ENCODE assay signal across 19 cellular contexts in genomic region chr9:94648191-94648590, GRCh38. TPM values are rescaled to one million over a fixed set of nuclear protein-coding genes. Genes with fewer than 3 reads are reported as not detected.
DNase-seq lines count a peak whose midpoint lies in the region; ATAC-seq and TF ChIP-seq lines count a peak whose summit lies in the region.
"Had no signal": no experiment of that assay in that cellular context is flagged by ENCODE, and none has a peak within 500 bp of the region (broad histone marks: within the 10 kb centered on the region; RNA-seq: fewer than 3 reads in every experiment).

No MANE protein-coding gene starts in this region.

- no peak for TF ChIP-seq CTCF in PC-3 (conservative IDR thresholded peaks at IDR 0.05; ENCODE audit: low read depth, low read length)

- H2BK5ac ChIP-seq in neuronal stem cell (ENCODE audit: low read length): no peak overlapping the region

- intact Hi-C loops in PC-3 (cut with micrococcal nuclease): no loop called here

- no peak overlapping the region for H2BK120ac ChIP-seq in neuronal stem cell (ENCODE audit: low read depth, low read length)

- CTCF ChIA-PET in PC-3 (lab: Charles Lee): interaction anchor here (1.3 kb wide), 2 partner anchors 21 to 33 kb away, joined by 3 to 5 read pairs; no protein-coding TSS in a partner anchor

- H3K79me2 ChIP-seq in PC-3 (ENCODE audit: low read length): no peaks in the 10 kb centered on the region

- H3K14ac ChIP-seq in neuronal stem cell (ENCODE audit: low read length): peak overlapping the region; percentile 3

- POLR2A ChIA-PET in PC-3 (lab: Charles Lee; ENCODE audit: unreplicated experiment): no interaction called here

- H3K27ac ChIP-seq in PC-3 (ENCODE audit: low read length): peak overlapping the region; percentile 90
- peak overlapping the region; percentile 6 to 54 for H3K27ac ChIP-seq in esophagus (ENCODE audit: low read depth in 2 of 2, low read length in 1 of 2)
- H3K27ac ChIP-seq in neuronal stem cell (replicated peaks; ENCODE audit: low read length): no peak overlapping the region
- H3K27ac ChIP-seq: SJCRH30 had no signal

- no peaks in the 10 kb centered on the region for H3K9me3 ChIP-seq in PC-3 (ENCODE audit: low read length)
- H3K9me3 ChIP-seq in esophagus (ENCODE audit: control insufficient read depth in 2 of 2, insufficient read depth in 1 of 2, low read depth in 1 of 2, low read length in 1 of 2): no peaks in the 10 kb centered on the region
- no peaks in the 10 kb centered on the region for H3K9me3 ChIP-seq in neuronal stem cell (replicated peaks in 1 of 2; ENCODE audit: control insufficient read depth in 2 of 2, insufficient read depth in 1 of 2, low read depth in 1 of 2, low read length in 2 of 2)
- H3K9me3 ChIP-seq: A549, HAP-1, SJCRH30 had no signal

- no peaks in the 10 kb centered on the region for H3K27me3 ChIP-seq in PC-3 (ENCODE audit: low read length)
- no peaks in the 10 kb centered on the region for H3K27me3 ChIP-seq in esophagus (ENCODE audit: control insufficient read depth in 1 of 2, insufficient read depth in 2 of 2, low read length in 2 of 2)
- peaks cover 0 to 4% (median 0%) of the 10 kb centered on the region in 3 experiments for H3K27me3 ChIP-seq in neuronal stem cell (ENCODE audit: control insufficient read depth in 3 of 3, insufficient read depth in 3 of 3, low read depth in 1 of 3, low read length in 3 of 3)
- H3K27me3 ChIP-seq: SJCRH30 had no signal

- no peak overlapping the region for H4K8ac ChIP-seq in neuronal stem cell (ENCODE audit: low read depth, low read length)

- H3K4ac ChIP-seq in neuronal stem cell (ENCODE audit: low read length): no peak overlapping the region

- DNase-seq in Daoy (ENCODE audit: low read depth): peak; percentile 19
- DNase-seq in PC-3: peak; percentile 3
- DNase-seq in neuronal stem cell (ENCODE audit: low spot score): no peak
- no peak for DNase-seq in activated effector memory CD4-positive, alpha-beta T cell treated with Interleukin-2 at 50 U/mL for 16 hours
- no peak for DNase-seq in H4 (ENCODE audit: low spot score)
- DNase-seq in occipital lobe (lab: John Stamatoyannopoulos, UW): no peak
- DNase-seq: CD8-positive, alpha-beta memory T cell; NCI-H1105 treated with DMSO at 0.1 percent for 48 hours; NCI-H1694; NCI-H2081 treated with DMSO at 0.1 percent for 48 hours; NCI-H2227 treated with DMSO at 0.1 percent for 48 hours; NCI-H82; SJCRH30 had no signal

- H3K79me1 ChIP-seq in neuronal stem cell (ENCODE audit: low read depth, low read length): no peaks in the 10 kb centered on the region

- H2AFZ ChIP-seq in PC-3 (ENCODE audit: low read length) (0 out of 2 replicates have a peak overlapping the region, but pooled peaks have one; percentile 33), neuronal stem cell (ENCODE audit: low read length) (no peak overlapping the region)

- H3K4me1 ChIP-seq in PC-3 (ENCODE audit: insufficient read depth, low read length) (peaks cover 37% of the 10 kb centered on the region), esophagus (ENCODE audit: control insufficient read depth in 2 of 2, insufficient read depth in 2 of 2, low read length in 1 of 2) (peaks cover 0 to 8% of the 10 kb centered on the region in 2 donors), neuronal stem cell (ENCODE audit: control insufficient read depth in 2 of 2, insufficient read depth in 1 of 2, low read depth in 1 of 2, low read length in 2 of 2) (peaks cover 0 to 4% of the 10 kb centered on the region in 2 donors)
- H3K4me1 ChIP-seq: HAP-1, SJCRH30 had no signal

- H3F3A ChIP-seq in PC-3 (ENCODE audit: low read length, unreplicated experiment): peaks cover 6% of the 10 kb centered on the region

- BruUV-seq in PC-3 (replicated peaks; lab: Mats Ljungman, UMichigan): no TSS peak

- no peak overlapping the region for H2AK5ac ChIP-seq in neuronal stem cell (ENCODE audit: low read depth, low read length)

- H3K9me2 ChIP-seq in PC-3 (replicated peaks; ENCODE audit: low read length): no peaks in the 10 kb centered on the region

- H2BK12ac ChIP-seq in neuronal stem cell (ENCODE audit: low read length): no peak overlapping the region

- H3K4me3 ChIP-seq in PC-3 (ENCODE audit: low read length): peak overlapping the region; percentile 38; the same call in 1 of the 2 replicates
- no peak overlapping the region for H3K4me3 ChIP-seq in esophagus (ENCODE audit: low read depth in 1 of 2, low read length in 2 of 2)
- H3K4me3 ChIP-seq in neuronal stem cell (ENCODE audit: low read length in 2 of 2): no peak overlapping the region
- H3K4me3 ChIP-seq: A549, HAP-1, K562, SJCRH30 had no signal

- no peak overlapping the region for H2BK15ac ChIP-seq in neuronal stem cell (ENCODE audit: low read length)

- H3K18ac ChIP-seq in neuronal stem cell (ENCODE audit: low read length): no peak overlapping the region

- no peak for ATAC-seq in PC-3
- no peak for ATAC-seq in GM19351 (IDR thresholded peaks at IDR 0.05; ENCODE audit: unreplicated experiment)
- ATAC-seq: K562 had no signal

- no peak overlapping the region for H3K23ac ChIP-seq in neuronal stem cell (ENCODE audit: low read depth, low read length, poor library complexity)

- no peak overlapping the region for H4K91ac ChIP-seq in neuronal stem cell (ENCODE audit: low read depth, low read length, poor library complexity)

- WGBS in esophagus, 2 donors: 89 to 94% methylated on average over 2 of the region's 2 CpGs
- WGBS in neuronal stem cell (ENCODE audit: extremely low coverage in 2 of 2, insufficient read length in 2 of 2, insufficient replicate concordance in 1 of 2), 2 donors: no CpG with 5 or more reads among the region's 2 CpGs

- H3K9ac ChIP-seq in PC-3 (ENCODE audit: low read length) (peak overlapping the region; percentile 44; the same call in 1 of the 2 replicates), neuronal stem cell (ENCODE audit: low read depth, low read length, poor library complexity) (no peak overlapping the region)

- H3K36me3 ChIP-seq in PC-3 (ENCODE audit: low read depth, low read length): no peaks in the 10 kb centered on the region
- no peaks in the 10 kb centered on the region for H3K36me3 ChIP-seq in esophagus (ENCODE audit: control insufficient read depth in 2 of 2, insufficient read depth in 2 of 2, low read length in 1 of 2)
- H3K36me3 ChIP-seq in neuronal stem cell (replicated peaks in 1 of 2; ENCODE audit: control insufficient read depth in 2 of 2, insufficient read depth in 2 of 2, low read length in 2 of 2): no peaks in the 10 kb centered on the region
- H3K36me3 ChIP-seq: HAP-1, SJCRH30 had no signal

- no peaks in the 10 kb centered on the region for H4K20me1 ChIP-seq in PC-3 (ENCODE audit: low read length)

- H3K4me2 ChIP-seq in PC-3 (ENCODE audit: low read length): peak overlapping the region; percentile 72
- no peak overlapping the region for H3K4me2 ChIP-seq in neuronal stem cell (ENCODE audit: insufficient read depth, low read length, poor library complexity, severe bottlenecking)
- H3K4me2 ChIP-seq: A549 had no signal

RNA-seq across cellular contexts. Expression of gene FBP1, which starts 8.9 kb away (rescaled TPM):
- total RNA-seq in Daoy (2014; rRNA removed; shearing (Covaris generic)): not detected in 2 replicates
- total RNA-seq in PC-3 (2014; rRNA removed) (40.4 and 48.1 TPM in 2 replicates), occipital lobe (not detected)
- 1 to 10 TPM; 1.4 to 5.7 TPM for polyA plus RNA-seq in esophagus
- polyA plus RNA-seq in neuronal stem cell (2013, experiment 1 of 2): 0.45 TPM
- polyA plus RNA-seq in neuronal stem cell (2013, experiment 2 of 2): 0.43 TPM
- total RNA-seq in H4 (2014; rRNA removed; shearing (Covaris generic)): not detected in 2 replicates
- total RNA-seq: SJCRH30 had no signal
- polyA plus RNA-seq: A549, K562 had no signal

RNA-seq across cellular contexts. Expression of gene FBP2, which starts 54.6 kb away (rescaled TPM):
- not detected in 2 replicates for total RNA-seq in Daoy (2014; rRNA removed; shearing (Covaris generic))
- not detected in 2 replicates for total RNA-seq in PC-3 (2014; rRNA removed)
- not detected for polyA plus RNA-seq in esophagus
- 0.03 TPM for polyA plus RNA-seq in neuronal stem cell (2013, experiment 1 of 2)
- not detected for polyA plus RNA-seq in neuronal stem cell (2013, experiment 2 of 2)
- total RNA-seq in H4 (2014; rRNA removed; shearing (Covaris generic)): 0.17 and 0.41 TPM in 2 replicates
- not detected for total RNA-seq in occipital lobe
- total RNA-seq: CD8-positive, alpha-beta memory T cell; K562; SJCRH30 had no signal
- polyA plus RNA-seq: A549; BJ; CD8-positive, alpha-beta memory T cell had no signal

Comparison
In these comparisons a context has a peak if more than half of its experiments do, and no peak if none do; other contexts are left out.
1. DNase-seq: peak in Daoy (single experiment) and PC-3 (single experiment); none in neuronal stem cell (single experiment), activated effector memory CD4-positive, alpha-beta T cell treated with Interleukin-2 at 50 U/mL for 16 hours (single experiment), H4 (single experiment) and occipital lobe (single experiment).
2. RNA of gene FBP1, which starts 8.9 kb away (total RNA-seq): 40.4 to 48.1 TPM in PC-3; not detected in occipital lobe (single experiment), not detected in H4 and not detected in Daoy; every median in the first group is over 10 times any median in the second.